ENCODE assay signal across 29 cellular contexts in the genomic region with DNA sequence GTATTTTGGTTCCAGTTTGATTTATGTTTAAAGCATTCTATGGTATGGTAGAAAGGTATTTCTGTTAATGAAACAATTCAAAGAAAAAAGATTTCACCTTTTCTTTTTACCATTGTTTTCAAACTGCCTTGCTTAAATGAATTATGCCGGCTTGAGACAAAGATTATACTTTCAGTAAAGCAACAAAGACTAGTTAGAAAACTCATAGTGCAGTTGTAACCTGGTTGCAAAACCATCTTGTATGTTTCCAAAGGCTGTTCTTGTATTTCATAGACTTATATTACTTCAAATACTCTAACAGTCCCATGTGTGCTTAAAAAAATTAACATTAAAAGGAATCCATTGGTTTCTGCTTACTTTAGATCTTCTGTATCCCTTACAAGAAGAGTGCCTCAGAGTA.
"Had no signal": no experiment of that assay in that cellular context is flagged by ENCODE, and none has a peak within 500 bp of the region (broad histone marks: within the 10 kb centered on the region; RNA-seq: fewer than 3 reads in every experiment).

No MANE protein-coding gene starts in this region.

- H3K27me3 Mint-ChIP-seq: stimulated activated memory B cell treated with anti-CD40 and anti-IgM and Interleukin-4, amounts not matched to agents 10 μg/mL and 1 μg/mL and 100 μg/mL, for 72 hours; stimulated activated naive B cell treated with anti-CD40 and anti-IgM and Interleukin-4, amounts not matched to agents 10 μg/mL and 1 μg/mL and 100 μg/mL, for 72 hours; stimulated activated naive CD8-positive, alpha-beta T cell treated with anti-CD3 and anti-CD28 coated beads, Interleukin-15, amount 100 ng/mL, for 72 hours; type B pancreatic cell had no signal

- H3K4me3 Mint-ChIP-seq: stimulated activated effector memory CD8-positive, alpha-beta T cell treated with anti-CD3 and anti-CD28 coated beads, Interleukin-12 subunit alpha, Interleukin-12 subunit beta, amount 100 ng/mL, for 72 hours; stimulated activated memory B cell treated with anti-CD40 and anti-IgM and Interleukin-4, amounts not matched to agents 10 μg/mL and 1 μg/mL and 100 μg/mL, for 72 hours; stimulated activated naive B cell treated with anti-CD40 and anti-IgM and Interleukin-4, amounts not matched to agents 10 μg/mL and 1 μg/mL and 100 μg/mL, for 72 hours; stimulated activated naive CD8-positive, alpha-beta T cell treated with anti-CD3 and anti-CD28 coated beads, Interleukin-15, amount 100 ng/mL, for 72 hours; stimulated activated naive CD8-positive, alpha-beta T cell treated with anti-CD3 and anti-CD28 coated beads, Interleukin-15, Interleukin-2, amounts not matched to agents 100 ng/mL and 50 ng/mL, for 24 hours; type B pancreatic cell had no signal

- H3K9me3 ChIP-seq: stomach, suprapubic skin, testis, thoracic aorta, thyroid gland, tibial artery, transverse colon, upper lobe of left lung, upper lobe of right lung, uterus, vagina had no signal

- H3K27ac Mint-ChIP-seq: stimulated activated effector memory CD8-positive, alpha-beta T cell treated with anti-CD3 and anti-CD28 coated beads, Interleukin-12 subunit alpha, Interleukin-12 subunit beta, amount 100 ng/mL, for 72 hours; stimulated activated memory B cell treated with anti-CD40 and anti-IgM and Interleukin-4, amounts not matched to agents 10 μg/mL and 1 μg/mL and 100 μg/mL, for 72 hours; stimulated activated naive B cell treated with anti-CD40 and anti-IgM and Interleukin-4, amounts not matched to agents 10 μg/mL and 1 μg/mL and 100 μg/mL, for 72 hours; stimulated activated naive CD8-positive, alpha-beta T cell treated with anti-CD3 and anti-CD28 coated beads, Interleukin-15, amount 100 ng/mL, for 72 hours; stimulated activated naive CD8-positive, alpha-beta T cell treated with anti-CD3 and anti-CD28 coated beads, Interleukin-15, Interleukin-2, amounts not matched to agents 100 ng/mL and 50 ng/mL, for 24 hours; type B pancreatic cell had no signal

- H3K4me3 ChIP-seq: stomach, suprapubic skin, testis, thoracic aorta, thyroid gland, tibial artery, tibial nerve, transverse colon, upper lobe of left lung, upper lobe of right lung, uterus, vagina had no signal

- H3K36me3 Mint-ChIP-seq: stimulated activated effector memory CD8-positive, alpha-beta T cell treated with anti-CD3 and anti-CD28 coated beads, Interleukin-12 subunit alpha, Interleukin-12 subunit beta, amount 100 ng/mL, for 72 hours had no signal

- H3K4me1 ChIP-seq: stomach, suprapubic skin, testis, thyroid gland, tibial artery, tibial nerve, transverse colon, upper lobe of left lung, upper lobe of right lung, uterus, vagina had no signal

- DNase-seq: stimulated activated CD4-positive, alpha-beta T cell treated with anti-CD3 and anti-CD28 coated beads, Interleukin-2, amount 100 ng/mL, for 48 hours; stimulated activated CD4-positive, alpha-beta T cell treated with anti-CD3 and anti-CD28 coated beads, Interleukin-4, amount 100 ng/mL, for 1 hour; stimulated activated CD4-positive, alpha-beta T cell treated with anti-CD3 and anti-CD28 coated beads, Interleukin-4, amount 100 ng/mL, for 24 hours; stimulated activated CD4-positive, alpha-beta T cell treated with anti-CD3 and anti-CD28 coated beads, Interleukin-4, amount 100 ng/mL, for 4 hours; stimulated activated CD8-positive, alpha-beta memory T cell treated with anti-CD3 and anti-CD28 coated beads, Interleukin-4, amount 100 ng/mL, for 48 hours; stimulated activated naive B cell treated with anti-CD40 and anti-IgM and Interleukin-4, amounts not matched to agents 10 μg/mL and 1 μg/mL and 100 μg/mL, for 72 hours; stimulated activated naive CD4-positive, alpha-beta T cell; stimulated activated naive CD4-positive, alpha-beta T cell treated with Interleukin-2 at 50 U/mL for 16 hours; stimulated activated naive CD8-positive, alpha-beta T cell treated with anti-CD3 and anti-CD28 coated beads, Interleukin-15, amount 100 ng/mL, for 72 hours; stimulated activated naive CD8-positive, alpha-beta T cell treated with anti-CD3 and anti-CD28 coated beads, Interleukin-15, Interleukin-2, amounts not matched to agents 100 U/mL and 50 U/mL, for 24 hours; stomach; substantia nigra; testis; thyroid gland; tibial artery; transverse colon; trophoblast cell; upper lobe of left lung; upper lobe of right lung; uterus had no signal

- H3K27me3 ChIP-seq: stomach, suprapubic skin, testis, thyroid gland, tibial artery, tibial nerve, transverse colon, upper lobe of left lung, upper lobe of right lung, uterus, vagina had no signal

- H3K36me3 ChIP-seq: stomach, suprapubic skin, thoracic aorta, thyroid gland, tibial artery, tibial nerve, transverse colon, upper lobe of left lung, upper lobe of right lung, uterus, vagina had no signal

- ATAC-seq: stimulated activated effector memory CD8-positive, alpha-beta T cell treated with anti-CD3 and anti-CD28 coated beads, Interleukin-12 subunit alpha, Interleukin-12 subunit beta, amount 100 ng/mL, for 72 hours; stimulated activated memory B cell treated with anti-CD40 and anti-IgM and Interleukin-4, amounts not matched to agents 10 μg/mL and 1 μg/mL and 100 μg/mL, for 72 hours; stimulated activated naive B cell treated with anti-CD40 and anti-IgM and Interleukin-4, amounts not matched to agents 10 μg/mL and 1 μg/mL and 100 μg/mL, for 72 hours; stimulated activated naive CD8-positive, alpha-beta T cell treated with anti-CD3 and anti-CD28 coated beads, Interleukin-15, amount 100 ng/mL, for 72 hours; stimulated activated naive CD8-positive, alpha-beta T cell treated with anti-CD3 and anti-CD28 coated beads, Interleukin-15, Interleukin-2, amounts not matched to agents 100 U/mL and 50 U/mL, for 24 hours; upper lobe of right lung had no signal

- FAIRE-seq: urothelium cell line had no signal

- H3K27ac ChIP-seq: stomach, suprapubic skin, testis, thoracic aorta, thyroid gland, tibial artery, tibial nerve, transverse colon, upper lobe of left lung, upper lobe of right lung, uterus, vagina had no signal

- H3K4me1 Mint-ChIP-seq: stimulated activated effector memory CD8-positive, alpha-beta T cell treated with anti-CD3 and anti-CD28 coated beads, Interleukin-12 subunit alpha, Interleukin-12 subunit beta, amount 100 ng/mL, for 72 hours; stimulated activated memory B cell treated with anti-CD40 and anti-IgM and Interleukin-4, amounts not matched to agents 10 μg/mL and 1 μg/mL and 100 μg/mL, for 72 hours; stimulated activated naive B cell treated with anti-CD40 and anti-IgM and Interleukin-4, amounts not matched to agents 10 μg/mL and 1 μg/mL and 100 μg/mL, for 72 hours; stimulated activated naive CD8-positive, alpha-beta T cell treated with anti-CD3 and anti-CD28 coated beads, Interleukin-15, amount 100 ng/mL, for 72 hours had no signal
